In genomic region chr11:60691636-60692035, GRCh38 we compare ENCODE assay signal across 1 cellular context.
TF ChIP-seq lines count a peak whose summit lies in the region.

No MANE protein-coding gene starts in this region.

TF ChIP-seq in H1, 55 proteins besides CTCF, POLR2A, EP300 and RAD21 (continued from another document):
- no peak for TF ChIP-seq MAX (IDR thresholded peaks at IDR 0.05)
- TF ChIP-seq SP2 (IDR thresholded peaks at IDR 0.05; ENCODE audit: low read length), result no peak
- no peak for TF ChIP-seq CBX5 (IDR thresholded peaks at IDR 0.05; ENCODE audit: low read depth, low read length)
- no peak for TF ChIP-seq NANOG (IDR thresholded peaks at IDR 0.05; ENCODE audit: insufficient read depth, low read depth, low read length, poor library complexity, severe bottlenecking)
- no peak for TF ChIP-seq PHF8 (conservative IDR thresholded peaks at IDR 0.05; ENCODE audit: low read depth, low read length)
- no peak for TF ChIP-seq SIX5 (IDR thresholded peaks at IDR 0.05; ENCODE audit: low read depth, low read length)
- TF ChIP-seq TAF1 (IDR thresholded peaks at IDR 0.05; ENCODE audit: low read depth, low read length), result no peak
- TF ChIP-seq CEBPB (IDR thresholded peaks at IDR 0.05; ENCODE audit: low read depth, low read length), result no peak
- no peak for TF ChIP-seq HDAC6 (IDR thresholded peaks at IDR 0.05; ENCODE audit: low read depth, low read length)
- TF ChIP-seq RXRA (IDR thresholded peaks at IDR 0.05; ENCODE audit: insufficient read depth, low read depth, low read length), result no peak
- TF ChIP-seq NRF1 (IDR thresholded peaks at IDR 0.05; ENCODE audit: low read depth, low read length), result no peak
